Comparison of ENCODE assay signal across 1 cellular context in the genomic region with DNA sequence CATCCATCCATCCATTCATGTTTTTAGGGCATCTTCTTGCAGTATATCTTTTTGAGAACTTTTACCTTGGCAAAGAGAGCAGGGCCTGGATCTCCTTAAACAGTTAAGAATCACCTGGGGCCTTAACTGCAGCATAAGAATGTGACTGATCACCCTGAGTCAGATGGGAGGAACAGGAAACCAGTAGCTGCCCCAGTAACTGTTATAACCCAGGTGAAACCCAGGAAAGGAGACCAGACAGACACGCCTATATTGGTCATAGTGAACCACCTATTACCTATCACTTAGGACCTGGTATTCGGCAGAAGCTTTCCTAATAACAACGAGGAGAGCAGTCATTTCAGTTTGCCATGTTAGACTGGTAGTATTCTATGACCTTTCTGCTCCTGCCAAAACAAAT.
TF ChIP-seq lines count a peak whose summit lies in the region.

No MANE protein-coding gene starts in this region.

TF ChIP-seq in IMR-90, 13 proteins besides CTCF, POLR2A, EP300 and RAD21 (continued from another document):
- TF ChIP-seq, protein P1, sequence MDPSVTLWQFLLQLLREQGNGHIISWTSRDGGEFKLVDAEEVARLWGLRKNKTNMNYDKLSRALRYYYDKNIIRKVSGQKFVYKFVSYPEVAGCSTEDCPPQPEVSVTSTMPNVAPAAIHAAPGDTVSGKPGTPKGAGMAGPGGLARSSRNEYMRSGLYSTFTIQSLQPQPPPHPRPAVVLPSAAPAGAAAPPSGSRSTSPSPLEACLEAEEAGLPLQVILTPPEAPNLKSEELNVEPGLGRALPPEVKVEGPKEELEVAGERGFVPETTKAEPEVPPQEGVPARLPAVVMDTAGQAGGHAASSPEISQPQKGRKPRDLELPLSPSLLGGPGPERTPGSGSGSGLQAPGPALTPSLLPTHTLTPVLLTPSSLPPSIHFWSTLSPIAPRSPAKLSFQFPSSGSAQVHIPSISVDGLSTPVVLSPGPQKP (IDR thresholded peaks at IDR 0.05; ENCODE audit: borderline replicate concordance, low read depth, low read length), result no peak
- no peak for TF ChIP-seq CEBPB (IDR thresholded peaks at IDR 0.05; ENCODE audit: low read depth, low read length)
- no peak for TF ChIP-seq NFE2L2 (IDR thresholded peaks at IDR 0.05; ENCODE audit: low read depth, low read length)
- no peak for TF ChIP-seq CHD1 (IDR thresholded peaks at IDR 0.05; ENCODE audit: low read depth, low read length)
- no peak for TF ChIP-seq MAFK (IDR thresholded peaks at IDR 0.05; ENCODE audit: low read depth, low read length)
- no peak for TF ChIP-seq SMC3 (IDR thresholded peaks at IDR 0.05; ENCODE audit: low read depth, low read length)
- TF ChIP-seq MXI1 (IDR thresholded peaks at IDR 0.05; ENCODE audit: borderline replicate concordance, low read depth, low read length), result no peak
- no peak for TF ChIP-seq FOS (IDR thresholded peaks at IDR 0.05; ENCODE audit: low read depth, low read length)
- TF ChIP-seq, protein P2, sequence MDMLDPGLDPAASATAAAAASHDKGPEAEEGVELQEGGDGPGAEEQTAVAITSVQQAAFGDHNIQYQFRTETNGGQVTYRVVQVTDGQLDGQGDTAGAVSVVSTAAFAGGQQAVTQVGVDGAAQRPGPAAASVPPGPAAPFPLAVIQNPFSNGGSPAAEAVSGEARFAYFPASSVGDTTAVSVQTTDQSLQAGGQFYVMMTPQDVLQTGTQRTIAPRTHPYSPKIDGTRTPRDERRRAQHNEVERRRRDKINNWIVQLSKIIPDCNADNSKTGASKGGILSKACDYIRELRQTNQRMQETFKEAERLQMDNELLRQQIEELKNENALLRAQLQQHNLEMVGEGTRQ (IDR thresholded peaks at IDR 0.05; ENCODE audit: low read depth, low read length), result no peak
